12 cellular contexts compared by ENCODE assay signal in the genomic region with DNA sequence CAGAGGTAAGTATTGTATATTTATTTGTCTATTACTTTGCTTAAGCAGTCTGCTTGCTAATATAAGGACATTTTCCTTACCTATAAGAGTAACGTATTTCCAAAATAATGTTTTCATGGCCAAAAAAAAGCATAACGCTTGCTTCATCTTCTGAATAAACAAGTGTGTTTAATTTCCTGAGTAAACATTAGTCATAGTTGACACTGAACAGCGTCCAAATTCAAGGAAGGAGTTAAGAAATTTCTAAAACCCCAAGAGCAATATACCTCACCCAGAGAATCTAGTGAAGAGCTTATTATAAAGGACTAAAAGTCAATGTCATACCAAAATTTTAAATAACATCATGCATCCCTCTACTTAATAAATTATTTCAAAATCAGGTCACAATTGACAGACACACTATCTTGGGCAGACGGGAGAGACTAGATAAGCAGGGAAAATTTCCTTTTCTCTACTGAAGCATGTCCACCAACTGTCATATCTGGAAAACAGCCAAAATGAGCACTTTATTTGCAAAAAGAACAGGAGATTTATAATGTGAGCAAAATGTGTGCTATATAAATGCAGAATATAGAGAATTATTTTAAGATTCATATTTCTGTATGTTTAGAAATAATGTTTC. TPM values are rescaled to one million over a fixed set of nuclear protein-coding genes. Genes with fewer than 3 reads are reported as not detected.
DNase-seq lines count a peak whose midpoint lies in the region; ATAC-seq and TF ChIP-seq lines count a peak whose summit lies in the region.
"Had no signal": no experiment of that assay in that cellular context is flagged by ENCODE, and none has a peak within 500 bp of the region (broad histone marks: within the 10 kb centered on the region; RNA-seq: fewer than 3 reads in every experiment).

No MANE protein-coding gene starts in this region.

- no peaks in the 10 kb centered on the region for H3K27me3 ChIP-seq in ovary

- no peaks in the 10 kb centered on the region for H3K36me3 ChIP-seq in ovary

- H3K9me3 ChIP-seq in ovary, result no peaks in the 10 kb centered on the region

- TF ChIP-seq POLR2A in ovary (IDR thresholded peaks at IDR 0.05), result no peak

- intact Hi-C loops in ovary (cut with DNase I), result no loop called here

- no peaks in the 10 kb centered on the region for H3K9me3 Mint-ChIP-seq in activated CD8-positive, alpha-beta memory T cell treated with anti-CD3 and anti-CD28 coated beads, Interleukin-2, amount 10 ng/mL, durations not matched to agents 7 days and 5 days (ENCODE audit: low read depth)
- H3K9me3 Mint-ChIP-seq: type B pancreatic cell had no signal

- TF ChIP-seq EP300 in ovary (IDR thresholded peaks at IDR 0.05), result no peak

- H3K4me1 ChIP-seq in ovary (ENCODE audit: insufficient read depth), result no peaks in the 10 kb centered on the region

- 10 to 20% (median 17%) methylated on average over 4 of the region's 4 CpGs for WGBS in ovary, 3 donors

- ATAC-seq in HG03045 (IDR thresholded peaks at IDR 0.05; ENCODE audit: unreplicated experiment) (no peak), GM19324 (IDR thresholded peaks at IDR 0.05; ENCODE audit: low FRiP score, unreplicated experiment) (no peak)
- ATAC-seq in activated CD8-positive, alpha-beta memory T cell treated with anti-CD3 and anti-CD28 coated beads, Interleukin-2, amount 10 ng/mL, durations not matched to agents 7 days and 5 days, result no peak

- in situ Hi-C loops in Caki2 (cut with HindIII; ENCODE audit: low pct_unique_long_range_greater_than_20kb, low sequenced_read_pairs) (no loop called here), astrocyte of the cerebellum (cut with HindIII; ENCODE audit: low sequenced_read_pairs) (no loop called here)

- H3K27ac Mint-ChIP-seq in activated CD8-positive, alpha-beta memory T cell treated with anti-CD3 and anti-CD28 coated beads, Interleukin-2, amount 10 ng/mL, durations not matched to agents 7 days and 5 days, result no peak overlapping the region
- H3K27ac Mint-ChIP-seq: CD4-positive, alpha-beta memory T cell; type B pancreatic cell had no signal

- no peak for TF ChIP-seq CTCF in astrocyte of the cerebellum (IDR thresholded peaks at IDR 0.05; ENCODE audit: low read depth, low read length, missing control alignments)
- no peak for TF ChIP-seq CTCF in ovary (IDR thresholded peaks at IDR 0.05)

- DNase-seq in Caki2 (ENCODE audit: low read depth), result peak; percentile 53
- peak; percentile 71 for DNase-seq in NCI-H2171 (lab: John Stamatoyannopoulos, UW)
- peak; percentile 11 for DNase-seq in astrocyte of the cerebellum (ENCODE audit: low read depth)
- DNase-seq in kidney tubule cell (ENCODE audit: low spot score), result peak; percentile 30
- no peak for DNase-seq in ovary
- no peak for DNase-seq in activated CD8-positive, alpha-beta memory T cell treated with anti-CD3 and anti-CD28 coated beads, Interleukin-2, amount 10 ng/mL, durations not matched to agents 7 days and 5 days
- DNase-seq: amygdala; CD4-positive, alpha-beta memory T cell; NCI-H2081 treated with DMSO at 0.1 percent for 48 hours had no signal

- no peak overlapping the region for H3K4me3 Mint-ChIP-seq in activated CD8-positive, alpha-beta memory T cell treated with anti-CD3 and anti-CD28 coated beads, Interleukin-2, amount 10 ng/mL, durations not matched to agents 7 days and 5 days
- H3K4me3 Mint-ChIP-seq: CD4-positive, alpha-beta memory T cell; type B pancreatic cell had no signal

- CTCF ChIA-PET in activated CD8-positive, alpha-beta memory T cell treated with anti-CD3 and anti-CD28 coated beads, Interleukin-2, amount 10 ng/mL, durations not matched to agents 7 days and 5 days (lab: Charles Lee), result no interaction called here

- H3K27ac ChIP-seq in ovary, result no peak overlapping the region

- H3K4me3 ChIP-seq in astrocyte of the cerebellum (ENCODE audit: low read depth, low read length), result no peak overlapping the region
- no peak overlapping the region for H3K4me3 ChIP-seq in ovary

- no peaks in the 10 kb centered on the region for H3K4me1 Mint-ChIP-seq in activated CD8-positive, alpha-beta memory T cell treated with anti-CD3 and anti-CD28 coated beads, Interleukin-2, amount 10 ng/mL, durations not matched to agents 7 days and 5 days
- H3K4me1 Mint-ChIP-seq: CD4-positive, alpha-beta memory T cell had no signal

- no peaks in the 10 kb centered on the region for H3K36me3 Mint-ChIP-seq in activated CD8-positive, alpha-beta memory T cell treated with anti-CD3 and anti-CD28 coated beads, Interleukin-2, amount 10 ng/mL, durations not matched to agents 7 days and 5 days
- H3K36me3 Mint-ChIP-seq: CD4-positive, alpha-beta memory T cell; type B pancreatic cell had no signal

- no peaks in the 10 kb centered on the region for H3K27me3 Mint-ChIP-seq in activated CD8-positive, alpha-beta memory T cell treated with anti-CD3 and anti-CD28 coated beads, Interleukin-2, amount 10 ng/mL, durations not matched to agents 7 days and 5 days
- H3K27me3 Mint-ChIP-seq: type B pancreatic cell had no signal

RNA-seq across cellular contexts. Expression of gene ANKS1B, which starts 25.1 kb away (rescaled TPM):
- total RNA-seq in Caki2 (2014; rRNA removed; shearing (Covaris generic); ENCODE audit: low replicate concordance), result 5.6 and 36.0 TPM in 2 replicates
- 10 to 100 TPM in 4 of 7 donors, 1 to 10 TPM in 3; 3.5 to 34.9 (median 12.6) TPM for total RNA-seq in ovary
- 1 to 10 TPM in 1 of 2 donors, under 1 TPM in 1; 0.80 to 5.0 TPM for polyA plus RNA-seq in ovary
- 1 to 10 TPM in 1 of 2 experiments, under 1 TPM in 1; 0.96 to 1.1 TPM for total RNA-seq in activated CD8-positive, alpha-beta memory T cell treated with anti-CD3 and anti-CD28 coated beads, Interleukin-2, amount 10 ng/mL, durations not matched to agents 7 days and 5 days
- polyA plus RNA-seq: CD4-positive, alpha-beta memory T cell had no signal

Comparison
In these comparisons a context has a peak if more than half of its experiments do, and no peak if none do; other contexts are left out.
1. DNase-seq: peak in Caki2 (single experiment), NCI-H2171 (single experiment), astrocyte of the cerebellum (single experiment) and kidney tubule cell (single experiment); none in ovary (0 of 5) and activated CD8-positive, alpha-beta memory T cell treated with anti-CD3 and anti-CD28 coated beads, Interleukin-2, amount 10 ng/mL, durations not matched to agents 7 days and 5 days (single experiment).